ENCODE assay signal across 25 cellular contexts in genomic region chr1:246065592-246065991, GRCh38.
"Had no signal": no experiment of that assay in that cellular context is flagged by ENCODE, and none has a peak within 500 bp of the region (broad histone marks: within the 10 kb centered on the region; RNA-seq: fewer than 3 reads in every experiment).

No MANE protein-coding gene starts in this region.

- H3K4me1 Mint-ChIP-seq: memory B cell had no signal

- ATAC-seq: activated CD4-positive, CD25-positive, alpha-beta regulatory T cell treated with anti-CD3 and anti-CD28 coated beads, Interleukin-2, amount 50 U/mL, for 24 hours; naive thymus-derived CD8-positive, alpha-beta T cell; right cardiac atrium; stimulated activated naive CD8-positive, alpha-beta T cell treated with anti-CD3 and anti-CD28 coated beads, Interleukin-15, Interleukin-2, amounts not matched to agents 100 U/mL and 50 U/mL, for 24 hours had no signal

- H3K9me3 ChIP-seq: esophagus squamous epithelium, testis, transverse colon had no signal

- H3K27ac ChIP-seq: epithelial cell of prostate, esophagus squamous epithelium, testis, transverse colon, VCaP had no signal

- H3K27ac Mint-ChIP-seq: activated naive CD4-positive, alpha-beta T cell treated with anti-CD3 and anti-CD28 coated beads, Interleukin-2, amount 10 ng/mL, durations not matched to agents 7 days and 5 days; activated naive CD8-positive, alpha-beta T cell treated with anti-CD3 and anti-CD28 coated beads, Interleukin-2, amount 10 ng/mL, durations not matched to agents 7 days and 5 days; memory B cell; naive thymus-derived CD8-positive, alpha-beta T cell; T-helper 2 cell treated with Interferon-gamma antibody and Interleukin-4, amounts not matched to agents 5 μg/mL and 100 μg/mL, for 36 hours had no signal

- H3K4me1 ChIP-seq: testis, transverse colon had no signal

- H3K27me3 Mint-ChIP-seq: activated naive CD4-positive, alpha-beta T cell treated with anti-CD3 and anti-CD28 coated beads, Interleukin-2, amount 10 ng/mL, durations not matched to agents 7 days and 5 days; memory B cell; naive thymus-derived CD8-positive, alpha-beta T cell had no signal

- DNase-seq: activated CD4-positive, alpha-beta T cell treated with anti-CD3 and anti-CD28 coated beads for 48 hours; activated CD4-positive, alpha-beta T cell treated with anti-CD3 and anti-CD28 coated beads, Interleukin-2, amount 50 U/mL, for 48 hours; activated CD8-positive, alpha-beta memory T cell treated with anti-CD3 and anti-CD28 coated beads for 24 hours; activated gamma-delta T cell; activated naive CD4-positive, alpha-beta T cell treated with anti-CD3 and anti-CD28 coated beads, Interleukin-2, amount 10 ng/mL, durations not matched to agents 7 days and 5 days; activated naive CD8-positive, alpha-beta T cell treated with anti-CD3 and anti-CD28 coated beads, Interleukin-2, amount 10 ng/mL, durations not matched to agents 7 days and 5 days; caudate nucleus; dermis blood vessel endothelial cell; effector CD4-positive, alpha-beta T cell; esophagus squamous epithelium; naive thymus-derived CD8-positive, alpha-beta T cell; occipital lobe; right cardiac atrium; stimulated activated CD4-positive, alpha-beta T cell treated with anti-CD3 and anti-CD28 coated beads, Interleukin-12 subunit alpha, Interleukin-12 subunit beta, amount 100 ng/mL, for 4 hours; stimulated activated CD4-positive, alpha-beta T cell treated with anti-CD3 and anti-CD28 coated beads, Interleukin-4, amount 100 ng/mL, for 1 hour; stimulated activated naive CD8-positive, alpha-beta T cell treated with anti-CD3 and anti-CD28 coated beads, Interleukin-15, Interleukin-2, amounts not matched to agents 100 U/mL and 50 U/mL, for 24 hours; T-helper 1 cell; testis; transverse colon had no signal

- H3K36me3 ChIP-seq: esophagus squamous epithelium, transverse colon had no signal

- H3K9me3 Mint-ChIP-seq: activated naive CD4-positive, alpha-beta T cell treated with anti-CD3 and anti-CD28 coated beads, Interleukin-2, amount 10 ng/mL, durations not matched to agents 7 days and 5 days; activated naive CD8-positive, alpha-beta T cell treated with anti-CD3 and anti-CD28 coated beads, Interleukin-2, amount 10 ng/mL, durations not matched to agents 7 days and 5 days; memory B cell; naive thymus-derived CD8-positive, alpha-beta T cell; neural crest cell; T-helper 2 cell treated with Interferon-gamma antibody and Interleukin-4, amounts not matched to agents 5 μg/mL and 100 μg/mL, for 36 hours had no signal

- H3K4me3 Mint-ChIP-seq: activated naive CD4-positive, alpha-beta T cell treated with anti-CD3 and anti-CD28 coated beads, Interleukin-2, amount 10 ng/mL, durations not matched to agents 7 days and 5 days; activated naive CD8-positive, alpha-beta T cell treated with anti-CD3 and anti-CD28 coated beads, Interleukin-2, amount 10 ng/mL, durations not matched to agents 7 days and 5 days; memory B cell; naive thymus-derived CD8-positive, alpha-beta T cell; neural crest cell; T-helper 2 cell treated with Interferon-gamma antibody and Interleukin-4, amounts not matched to agents 5 μg/mL and 100 μg/mL, for 36 hours had no signal

- H3K4me3 ChIP-seq: esophagus squamous epithelium, testis, transverse colon had no signal

- H3K36me3 Mint-ChIP-seq: activated naive CD4-positive, alpha-beta T cell treated with anti-CD3 and anti-CD28 coated beads, Interleukin-2, amount 10 ng/mL, durations not matched to agents 7 days and 5 days had no signal

- H3K27me3 ChIP-seq: esophagus squamous epithelium, testis, transverse colon had no signal
